22 cellular contexts compared by ENCODE assay signal in the genomic region with DNA sequence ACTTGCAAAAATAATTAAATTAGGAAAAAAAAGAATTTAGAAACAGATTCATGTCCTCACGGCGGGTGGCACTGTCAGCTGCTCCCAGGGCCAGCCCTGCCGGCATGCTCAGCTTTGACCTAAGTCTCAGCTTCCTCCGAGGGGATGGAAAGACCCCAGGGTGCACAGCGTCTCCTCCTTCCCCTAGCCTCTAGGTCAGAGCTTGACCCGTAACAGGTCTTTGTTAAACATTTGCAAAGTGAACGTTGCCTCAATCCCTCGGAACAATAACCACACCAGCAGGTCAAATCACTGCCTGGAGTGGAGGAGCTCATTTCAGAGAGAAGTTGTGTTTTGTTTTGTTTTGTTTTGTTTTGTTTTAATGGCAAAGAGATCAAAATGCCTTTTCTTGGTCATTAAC.
"Had no signal": no experiment of that assay in that cellular context is flagged by ENCODE, and none has a peak within 500 bp of the region (broad histone marks: within the 10 kb centered on the region; RNA-seq: fewer than 3 reads in every experiment).

No MANE protein-coding gene starts in this region.

- H3K36me3 ChIP-seq: esophagus squamous epithelium, heart left ventricle, left lung, neutrophil, sigmoid colon, thyroid gland, WERI-Rb-1 had no signal

- H3K27ac ChIP-seq: body of pancreas, esophagus squamous epithelium, heart left ventricle, left lung, neutrophil, parathyroid adenoma, sigmoid colon, thyroid gland, WERI-Rb-1 had no signal

- H3K9me3 Mint-ChIP-seq: activated naive CD4-positive, alpha-beta T cell treated with anti-CD3 and anti-CD28 coated beads, Interleukin-2, amount 50 U/mL, for 24 hours; effector memory CD8-positive, alpha-beta T cell had no signal

- H3K4me3 Mint-ChIP-seq: activated naive CD4-positive, alpha-beta T cell treated with anti-CD3 and anti-CD28 coated beads, Interleukin-2, amount 50 U/mL, for 24 hours; effector memory CD8-positive, alpha-beta T cell had no signal

- DNase-seq: activated CD4-positive, alpha-beta T cell treated with anti-CD3 and anti-CD28 coated beads for 1 hour; activated gamma-delta T cell treated with Interleukin-2 at 50 U/mL for 16 hours; activated T-cell treated with anti-CD3 and anti-CD28 coated beads, Interleukin-2, amount 50 U/mL, for 1 hour; anterior cingulate cortex; body of pancreas; dermis blood vessel endothelial cell; effector memory CD8-positive, alpha-beta T cell; esophagus squamous epithelium; heart left ventricle; left lung; naive thymus-derived CD4-positive, alpha-beta T cell; sigmoid colon; stimulated activated CD4-positive, alpha-beta T cell treated with anti-CD3 and anti-CD28 coated beads, Interleukin-4, amount 100 ng/mL, for 24 hours; stimulated activated naive CD8-positive, alpha-beta T cell treated with anti-CD3 and anti-CD28 coated beads, Interleukin-15, Interleukin-2, amounts not matched to agents 100 U/mL and 50 U/mL, for 24 hours; T-helper 1 cell; thyroid gland; WERI-Rb-1 had no signal

- H3K36me3 Mint-ChIP-seq: activated naive CD4-positive, alpha-beta T cell treated with anti-CD3 and anti-CD28 coated beads, Interleukin-2, amount 50 U/mL, for 24 hours; naive thymus-derived CD4-positive, alpha-beta T cell had no signal

- H3K4me1 Mint-ChIP-seq: activated naive CD4-positive, alpha-beta T cell treated with anti-CD3 and anti-CD28 coated beads, Interleukin-2, amount 50 U/mL, for 24 hours; naive thymus-derived CD4-positive, alpha-beta T cell had no signal

- H3K4me1 ChIP-seq: body of pancreas, esophagus squamous epithelium, heart left ventricle, left lung, parathyroid adenoma, sigmoid colon, thyroid gland had no signal

- ATAC-seq: body of pancreas; effector memory CD8-positive, alpha-beta T cell; heart left ventricle; left lung; naive thymus-derived CD4-positive, alpha-beta T cell; stimulated activated naive CD8-positive, alpha-beta T cell treated with anti-CD3 and anti-CD28 coated beads, Interleukin-15, Interleukin-2, amounts not matched to agents 100 U/mL and 50 U/mL, for 24 hours had no signal

- H3K9ac ChIP-seq: parathyroid adenoma had no signal

- H3K9me3 ChIP-seq: body of pancreas, esophagus squamous epithelium, heart left ventricle, left lung, neutrophil, sigmoid colon, thyroid gland had no signal

- H3K27ac Mint-ChIP-seq: activated naive CD4-positive, alpha-beta T cell treated with anti-CD3 and anti-CD28 coated beads, Interleukin-2, amount 50 U/mL, for 24 hours; effector memory CD8-positive, alpha-beta T cell; naive thymus-derived CD4-positive, alpha-beta T cell had no signal

- H3K4me3 ChIP-seq: body of pancreas, esophagus squamous epithelium, heart left ventricle, left lung, lung, sigmoid colon, smooth muscle cell, thyroid gland had no signal

- H3K27me3 ChIP-seq: body of pancreas, left lung, neutrophil, sigmoid colon, thyroid gland had no signal

- H3K27me3 Mint-ChIP-seq: activated naive CD4-positive, alpha-beta T cell treated with anti-CD3 and anti-CD28 coated beads, Interleukin-2, amount 50 U/mL, for 24 hours had no signal
